In the genomic region with DNA sequence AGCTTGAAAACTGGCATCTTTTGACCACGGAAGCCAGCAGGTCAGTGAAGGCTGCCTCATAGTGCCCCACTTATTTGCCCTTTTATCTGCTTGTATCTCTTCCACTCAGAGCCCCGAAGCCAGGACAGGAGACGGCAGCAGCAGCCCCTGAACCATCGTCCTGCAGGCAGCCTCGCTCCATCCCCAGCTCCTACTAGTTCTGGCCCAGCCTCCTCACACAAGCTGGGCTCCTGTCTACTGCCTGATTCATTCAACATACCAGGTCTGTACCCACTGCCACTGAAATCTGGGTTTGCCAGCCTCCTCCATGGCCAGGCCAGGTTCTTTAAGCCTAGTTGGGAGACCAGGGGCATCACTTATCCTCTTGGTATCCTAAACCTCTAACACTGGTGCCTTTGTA, we compare ENCODE assay signal across 1 cellular context.
TF ChIP-seq lines count a peak whose summit lies in the region.

No MANE protein-coding gene starts in this region.

TF ChIP-seq in K562, 482 proteins besides CTCF, POLR2A, EP300 and RAD21:
- TF ChIP-seq ZNF436 (CRISPR knock-in tag; IDR thresholded peaks at IDR 0.05) (no peak), RNF2 (IDR thresholded peaks at IDR 0.05) (no peak), RBFOX2 (IDR thresholded peaks at IDR 0.05; ENCODE audit: low read depth, low read length) (peak; percentile 58), ZNF274 (IDR thresholded peaks at IDR 0.05; ENCODE audit: borderline replicate concordance, low read depth, low read length) (no peak), ZNF253 (CRISPR knock-in tag; conservative IDR thresholded peaks at IDR 0.05) (no peak), SRSF9 (IDR thresholded peaks at IDR 0.05; ENCODE audit: borderline replicate concordance, low read depth, low read length) (no peak), XRCC5 (IDR thresholded peaks at IDR 0.05; ENCODE audit: low read depth, low read length) (no peak), SRSF3 (IDR thresholded peaks at IDR 0.05; ENCODE audit: insufficient read depth, low read length) (no peak), ZNF764 (CRISPR knock-in tag; IDR thresholded peaks at IDR 0.05; ENCODE audit: low read depth) (no peak)
